ENCODE assay signal across 8 cellular contexts in the genomic region with DNA sequence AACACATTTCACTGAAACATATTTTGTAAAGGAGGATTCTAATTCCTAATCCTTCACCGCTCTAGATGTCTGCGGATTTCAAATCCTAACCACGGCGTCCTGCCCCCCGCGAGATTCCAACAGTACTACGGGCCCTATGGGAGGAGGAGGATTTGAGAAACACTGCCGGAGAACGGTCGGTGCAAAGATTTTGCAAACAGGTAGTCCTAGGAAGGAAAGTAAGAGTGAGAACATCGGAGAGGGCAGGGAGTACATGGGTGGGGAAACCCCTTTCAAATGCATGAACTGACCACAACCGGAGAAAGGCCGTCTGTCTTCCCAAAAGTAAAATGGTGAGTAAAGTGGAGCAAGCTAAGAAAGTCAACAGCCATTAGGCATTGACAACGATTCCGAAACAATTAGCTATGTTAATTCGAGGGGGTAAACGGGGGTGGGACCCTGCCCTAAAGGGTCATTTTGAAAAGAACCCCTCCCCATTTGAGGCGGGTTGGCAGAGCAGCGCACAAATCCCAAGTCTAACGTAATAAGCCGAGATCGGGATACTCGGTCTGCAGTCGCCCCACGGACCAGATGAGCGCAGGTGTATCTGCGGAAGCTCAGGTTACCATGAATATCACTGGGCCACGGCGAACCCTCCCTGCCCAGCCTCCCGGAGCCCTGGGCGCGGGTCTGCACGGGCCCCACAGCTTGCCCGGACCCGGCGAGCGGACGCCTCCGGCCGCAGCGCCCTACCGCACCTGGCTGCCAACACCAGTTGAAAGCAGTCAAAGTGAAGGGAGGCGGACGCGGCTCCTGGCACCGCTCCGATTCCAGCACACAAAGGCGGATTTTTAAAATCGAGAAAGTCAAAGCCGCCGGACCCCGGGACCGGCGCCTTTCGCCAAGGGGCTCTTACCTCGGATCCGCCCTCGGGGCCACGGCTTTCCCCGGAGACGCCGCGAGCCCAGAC. TPM values are rescaled to one million over a fixed set of nuclear protein-coding genes. Genes with fewer than 3 reads are reported as not detected.
DNase-seq lines count a peak whose midpoint lies in the region; ATAC-seq, FAIRE-seq and TF ChIP-seq lines count a peak whose summit lies in the region.

No MANE protein-coding gene starts in this region.

- intact Hi-C loops in mammary epithelial cell (cut with micrococcal nuclease): loop anchor here (1.0 to 5.0 kb wide), 7 partner anchors 30 to 198 kb away; no protein-coding TSS in a partner anchor

- peak overlapping the region; percentile 83 to 91 (median 89) for H3K4me3 Mint-ChIP-seq in immature natural killer cell

- H3K27me3 ChIP-seq in mammary epithelial cell (ENCODE audit: insufficient read depth, low read length): no peaks in the 10 kb centered on the region
- no peaks in the 10 kb centered on the region for H3K27me3 ChIP-seq in skeletal muscle satellite cell (ENCODE audit: control insufficient read depth, insufficient read depth, low read length)

- peak overlapping the region in 4 of 6 donors; percentile 32 to 64 (median 54) for H3K27ac Mint-ChIP-seq in immature natural killer cell

- H3K9me3 Mint-ChIP-seq in immature natural killer cell: no peaks in the 10 kb centered on the region

- H2AFZ ChIP-seq in mammary epithelial cell (ENCODE audit: low read depth, low read length): peak overlapping the region; percentile 99

- peaks cover 14 to 33% (median 15%) of the 10 kb centered on the region in 3 donors for H3K27me3 Mint-ChIP-seq in immature natural killer cell (ENCODE audit: low read depth in 3 of 3)

- no peaks in the 10 kb centered on the region for H3K36me3 ChIP-seq in mammary epithelial cell (ENCODE audit: insufficient read depth, low read length)
- peaks cover 27% of the 10 kb centered on the region for H3K36me3 ChIP-seq in skeletal muscle satellite cell (ENCODE audit: insufficient read depth, low read length)

- CTCF ChIA-PET in mammary epithelial cell (lab: Charles Lee; ENCODE audit: low non-redundant PET): interaction anchor here (0.9 kb wide), 1 partner anchor 81 kb away, joined by 5 read pairs; no protein-coding TSS in a partner anchor

- H3K79me2 ChIP-seq in mammary epithelial cell (ENCODE audit: insufficient read depth, low read length): peaks cover 50% of the 10 kb centered on the region

- FAIRE-seq in GM12892 (lab: Jason Lieb, UNC): no peak

- no TSS peak for BruUV-seq in mammary epithelial cell (replicated peaks; lab: Mats Ljungman, UMichigan)

- TF ChIP-seq CTCF in mammary epithelial cell (conservative IDR thresholded peaks at IDR 0.05 in 1 of 2, IDR thresholded peaks at IDR 0.05 in 1 of 2; ENCODE audit: extremely low read depth in 1 of 2, insufficient read depth in 1 of 2, low read depth in 1 of 2, low read length in 2 of 2): no peak

- peak overlapping the region; percentile 100 for H3K4me2 ChIP-seq in mammary epithelial cell (ENCODE audit: insufficient read depth, low read depth, low read length)
- peak overlapping the region; percentile 82 for H3K4me2 ChIP-seq in skeletal muscle satellite cell (ENCODE audit: low read length)

- no peak for TF ChIP-seq POLR2A in GM12892 (IDR thresholded peaks at IDR 0.05; ENCODE audit: low read depth, low read length)

- WGBS in mammary epithelial cell (ENCODE audit: low coverage, missing lambda C conversion rate): 2% methylated on average over 34 of the region's 63 CpGs

- in situ Hi-C loops in mammary epithelial cell (cut with MboI; ENCODE audit: low sequenced_read_pairs in 2 of 2): no loop called here

- peaks cover 14% of the 10 kb centered on the region for H3K4me1 ChIP-seq in mammary epithelial cell (ENCODE audit: insufficient read depth, low read length)
- H3K4me1 ChIP-seq in skeletal muscle satellite cell (ENCODE audit: control insufficient read depth, insufficient read depth, low read length): peaks cover 34% of the 10 kb centered on the region

- H3K4me3 ChIP-seq in mammary epithelial cell (replicated peaks in 1 of 3; ENCODE audit: insufficient read depth in 1 of 3, low read depth in 2 of 3, low read length in 3 of 3): peak overlapping the region; percentile 79 to 92 (median 90)
- peak overlapping the region; percentile 86 for H3K4me3 ChIP-seq in skeletal muscle satellite cell (ENCODE audit: low read length)

- dilution Hi-C loops in mammary epithelial cell (cut with HindIII; ENCODE audit: low sequenced_read_pairs): no loop called here

- H3K9ac ChIP-seq in mammary epithelial cell (ENCODE audit: insufficient read depth, low read length): peak overlapping the region; percentile 87
- peak overlapping the region; percentile 93 for H3K9ac ChIP-seq in skeletal muscle satellite cell (ENCODE audit: low read depth, low read length)

- H3K27ac ChIP-seq in mammary epithelial cell (ENCODE audit: insufficient read depth, low read depth, low read length): peak overlapping the region; percentile 67

- peaks cover 14 to 20% of the 10 kb centered on the region in 2 donors for H3K4me1 Mint-ChIP-seq in immature natural killer cell

- H3K36me3 Mint-ChIP-seq in immature natural killer cell: no peaks in the 10 kb centered on the region

- DNase-seq in DMS79 (lab: John Stamatoyannopoulos, UW) (peak; percentile 71), RPMI7951 (ENCODE audit: low read depth) (peak; percentile 34), mammary epithelial cell (peak; percentile 75), immature natural killer cell (peak in 2 of 3 donors; percentile 12 to 15), GM12892 (ENCODE audit: insufficient read length) (no peak)

- ATAC-seq in GM21367 (IDR thresholded peaks at IDR 0.05; ENCODE audit: unreplicated experiment): peak; percentile 39
- ATAC-seq in HG03565 (IDR thresholded peaks at IDR 0.05; ENCODE audit: unreplicated experiment): peak; percentile 14

- H4K20me1 ChIP-seq in mammary epithelial cell (ENCODE audit: insufficient read depth, low read length): no peaks in the 10 kb centered on the region

- H3K9me3 ChIP-seq in mammary epithelial cell (replicated peaks; ENCODE audit: insufficient read depth, low read length) (no peaks in the 10 kb centered on the region), skeletal muscle satellite cell (replicated peaks; ENCODE audit: low read length) (no peaks in the 10 kb centered on the region)

RNA-seq across cellular contexts. Expression of gene EPS8, which starts 0.6 kb away (rescaled TPM):
- total RNA-seq in RPMI7951 (2014; rRNA removed; shearing (Covaris generic)): 34.4 and 38.4 TPM in 2 replicates
- 10 to 100 TPM; 28.9 to 51.7 TPM for total RNA-seq in mammary epithelial cell
- polyA plus RNA-seq in mammary epithelial cell: 35.2 TPM
- polyA minus RNA-seq in mammary epithelial cell: 36.3 TPM
- 1 to 10 TPM in 2 of 3 donors, under 1 TPM in 1; 0.24 to 2.8 (median 2.0) TPM for polyA plus RNA-seq in immature natural killer cell
- total RNA-seq in skeletal muscle satellite cell (2012; rRNA removed): 159 and 170 TPM in 2 replicates
- polyA plus RNA-seq in GM12892 (2012; ENCODE audit: missing spikeins): 2.4 TPM
